In the genomic region with DNA sequence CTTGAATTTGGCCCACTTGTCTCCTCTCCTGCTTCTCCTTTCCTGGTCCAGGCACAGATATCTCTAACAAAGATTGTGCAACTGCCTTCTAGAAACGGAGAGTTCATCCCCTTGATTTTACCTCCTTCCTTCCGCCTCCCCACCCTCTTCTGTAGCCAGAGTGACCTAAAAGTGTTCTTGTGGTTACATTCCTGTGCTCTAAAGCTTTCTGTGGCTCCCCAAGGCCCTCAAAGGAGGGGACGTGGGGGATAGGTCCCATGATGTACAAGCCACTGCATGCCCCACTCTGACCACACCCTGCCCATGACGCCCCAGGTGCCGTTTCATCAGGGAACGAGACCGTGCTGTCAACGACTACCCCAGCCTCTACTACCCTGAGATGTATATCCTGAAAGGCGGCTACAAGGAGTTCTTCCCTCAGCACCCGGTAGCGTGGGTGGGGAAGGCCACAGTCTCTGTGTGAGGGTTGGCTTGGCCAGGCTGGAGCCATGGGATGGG, we compare ENCODE assay signal across 1 cellular context.
TF ChIP-seq lines count a peak whose summit lies in the region.

No MANE protein-coding gene starts in this region.

TF ChIP-seq in SK-N-SH, 30 proteins besides CTCF, POLR2A, EP300 and RAD21 (continued from another document):
- no peak for TF ChIP-seq MXI1 (IDR thresholded peaks at IDR 0.05; ENCODE audit: low read depth, low read length)
- TF ChIP-seq CHD2 (IDR thresholded peaks at IDR 0.05; ENCODE audit: low read length, partially characterized antibody): no peak
- no peak for TF ChIP-seq TEAD4 (IDR thresholded peaks at IDR 0.05; ENCODE audit: borderline replicate concordance, insufficient read depth)
- TF ChIP-seq, protein P1, sequence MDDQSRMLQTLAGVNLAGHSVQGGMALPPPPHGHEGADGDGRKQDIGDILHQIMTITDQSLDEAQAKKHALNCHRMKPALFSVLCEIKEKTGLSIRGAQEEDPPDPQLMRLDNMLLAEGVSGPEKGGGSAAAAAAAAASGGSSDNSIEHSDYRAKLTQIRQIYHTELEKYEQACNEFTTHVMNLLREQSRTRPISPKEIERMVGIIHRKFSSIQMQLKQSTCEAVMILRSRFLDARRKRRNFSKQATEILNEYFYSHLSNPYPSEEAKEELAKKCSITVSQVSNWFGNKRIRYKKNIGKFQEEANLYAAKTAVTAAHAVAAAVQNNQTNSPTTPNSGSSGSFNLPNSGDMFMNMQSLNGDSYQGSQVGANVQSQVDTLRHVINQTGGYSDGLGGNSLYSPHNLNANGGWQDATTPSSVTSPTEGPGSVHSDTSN (IDR thresholded peaks at IDR 0.05): no peak
- TF ChIP-seq FOSL2 (IDR thresholded peaks at IDR 0.05; ENCODE audit: borderline replicate concordance, low read depth): no peak
- no peak for TF ChIP-seq TAF1 (IDR thresholded peaks at IDR 0.05; ENCODE audit: borderline replicate concordance, low read depth, low read length)
- TF ChIP-seq, protein P2, sequence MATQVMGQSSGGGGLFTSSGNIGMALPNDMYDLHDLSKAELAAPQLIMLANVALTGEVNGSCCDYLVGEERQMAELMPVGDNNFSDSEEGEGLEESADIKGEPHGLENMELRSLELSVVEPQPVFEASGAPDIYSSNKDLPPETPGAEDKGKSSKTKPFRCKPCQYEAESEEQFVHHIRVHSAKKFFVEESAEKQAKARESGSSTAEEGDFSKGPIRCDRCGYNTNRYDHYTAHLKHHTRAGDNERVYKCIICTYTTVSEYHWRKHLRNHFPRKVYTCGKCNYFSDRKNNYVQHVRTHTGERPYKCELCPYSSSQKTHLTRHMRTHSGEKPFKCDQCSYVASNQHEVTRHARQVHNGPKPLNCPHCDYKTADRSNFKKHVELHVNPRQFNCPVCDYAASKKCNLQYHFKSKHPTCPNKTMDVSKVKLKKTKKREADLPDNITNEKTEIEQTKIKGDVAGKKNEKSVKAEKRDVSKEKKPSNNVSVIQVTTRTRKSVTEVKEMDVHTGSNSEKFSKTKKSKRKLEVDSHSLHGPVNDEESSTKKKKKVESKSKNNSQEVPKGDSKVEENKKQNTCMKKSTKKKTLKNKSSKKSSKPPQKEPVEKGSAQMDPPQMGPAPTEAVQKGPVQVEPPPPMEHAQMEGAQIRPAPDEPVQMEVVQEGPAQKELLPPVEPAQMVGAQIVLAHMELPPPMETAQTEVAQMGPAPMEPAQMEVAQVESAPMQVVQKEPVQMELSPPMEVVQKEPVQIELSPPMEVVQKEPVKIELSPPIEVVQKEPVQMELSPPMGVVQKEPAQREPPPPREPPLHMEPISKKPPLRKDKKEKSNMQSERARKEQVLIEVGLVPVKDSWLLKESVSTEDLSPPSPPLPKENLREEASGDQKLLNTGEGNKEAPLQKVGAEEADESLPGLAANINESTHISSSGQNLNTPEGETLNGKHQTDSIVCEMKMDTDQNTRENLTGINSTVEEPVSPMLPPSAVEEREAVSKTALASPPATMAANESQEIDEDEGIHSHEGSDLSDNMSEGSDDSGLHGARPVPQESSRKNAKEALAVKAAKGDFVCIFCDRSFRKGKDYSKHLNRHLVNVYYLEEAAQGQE (IDR thresholded peaks at IDR 0.05; ENCODE audit: low read depth, low read length): no peak
- TF ChIP-seq, protein P3, sequence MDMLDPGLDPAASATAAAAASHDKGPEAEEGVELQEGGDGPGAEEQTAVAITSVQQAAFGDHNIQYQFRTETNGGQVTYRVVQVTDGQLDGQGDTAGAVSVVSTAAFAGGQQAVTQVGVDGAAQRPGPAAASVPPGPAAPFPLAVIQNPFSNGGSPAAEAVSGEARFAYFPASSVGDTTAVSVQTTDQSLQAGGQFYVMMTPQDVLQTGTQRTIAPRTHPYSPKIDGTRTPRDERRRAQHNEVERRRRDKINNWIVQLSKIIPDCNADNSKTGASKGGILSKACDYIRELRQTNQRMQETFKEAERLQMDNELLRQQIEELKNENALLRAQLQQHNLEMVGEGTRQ (IDR thresholded peaks at IDR 0.05; ENCODE audit: borderline replicate concordance, low read depth, low read length): no peak
- TF ChIP-seq FOXM1 (IDR thresholded peaks at IDR 0.05; ENCODE audit: low read depth): no peak
- TF ChIP-seq, protein P4, sequence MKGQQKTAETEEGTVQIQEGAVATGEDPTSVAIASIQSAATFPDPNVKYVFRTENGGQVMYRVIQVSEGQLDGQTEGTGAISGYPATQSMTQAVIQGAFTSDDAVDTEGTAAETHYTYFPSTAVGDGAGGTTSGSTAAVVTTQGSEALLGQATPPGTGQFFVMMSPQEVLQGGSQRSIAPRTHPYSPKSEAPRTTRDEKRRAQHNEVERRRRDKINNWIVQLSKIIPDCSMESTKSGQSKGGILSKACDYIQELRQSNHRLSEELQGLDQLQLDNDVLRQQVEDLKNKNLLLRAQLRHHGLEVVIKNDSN (IDR thresholded peaks at IDR 0.05; ENCODE audit: borderline replicate concordance, low read depth): no peak
- no peak for TF ChIP-seq ELF1 (IDR thresholded peaks at IDR 0.05)
